ENCODE assay signal across 1 cellular context in the genomic region with DNA sequence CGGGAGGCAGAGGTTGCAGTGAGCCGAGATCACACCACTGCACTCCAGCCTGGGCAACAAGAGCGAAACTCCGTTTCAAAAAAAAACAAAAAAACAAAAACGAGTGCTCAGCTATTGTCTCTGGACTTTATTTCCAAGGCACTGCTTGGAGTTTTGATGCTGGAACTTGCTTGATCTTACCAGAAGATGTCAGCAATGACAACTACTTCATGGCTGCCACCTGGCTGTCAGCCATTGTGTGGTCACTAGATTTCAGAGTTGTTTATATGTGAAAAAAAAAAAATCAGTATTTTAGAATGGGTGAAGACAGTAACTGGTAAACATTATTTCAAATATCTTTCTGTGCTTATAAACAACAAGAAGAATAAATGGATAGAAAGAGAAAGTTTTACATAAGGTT.
A peak's percentile ranks its signal among the peaks of the same experiment; 100 is the strongest.
TF ChIP-seq lines count a peak whose summit lies in the region.

No MANE protein-coding gene starts in this region.

TF ChIP-seq in HepG2, 621 proteins besides CTCF, POLR2A, EP300 and RAD21 (continued from another document):
- TF ChIP-seq TERF1 (CRISPR knock-in tag; IDR thresholded peaks at IDR 0.05): no peak
- TF ChIP-seq, protein P1, sequence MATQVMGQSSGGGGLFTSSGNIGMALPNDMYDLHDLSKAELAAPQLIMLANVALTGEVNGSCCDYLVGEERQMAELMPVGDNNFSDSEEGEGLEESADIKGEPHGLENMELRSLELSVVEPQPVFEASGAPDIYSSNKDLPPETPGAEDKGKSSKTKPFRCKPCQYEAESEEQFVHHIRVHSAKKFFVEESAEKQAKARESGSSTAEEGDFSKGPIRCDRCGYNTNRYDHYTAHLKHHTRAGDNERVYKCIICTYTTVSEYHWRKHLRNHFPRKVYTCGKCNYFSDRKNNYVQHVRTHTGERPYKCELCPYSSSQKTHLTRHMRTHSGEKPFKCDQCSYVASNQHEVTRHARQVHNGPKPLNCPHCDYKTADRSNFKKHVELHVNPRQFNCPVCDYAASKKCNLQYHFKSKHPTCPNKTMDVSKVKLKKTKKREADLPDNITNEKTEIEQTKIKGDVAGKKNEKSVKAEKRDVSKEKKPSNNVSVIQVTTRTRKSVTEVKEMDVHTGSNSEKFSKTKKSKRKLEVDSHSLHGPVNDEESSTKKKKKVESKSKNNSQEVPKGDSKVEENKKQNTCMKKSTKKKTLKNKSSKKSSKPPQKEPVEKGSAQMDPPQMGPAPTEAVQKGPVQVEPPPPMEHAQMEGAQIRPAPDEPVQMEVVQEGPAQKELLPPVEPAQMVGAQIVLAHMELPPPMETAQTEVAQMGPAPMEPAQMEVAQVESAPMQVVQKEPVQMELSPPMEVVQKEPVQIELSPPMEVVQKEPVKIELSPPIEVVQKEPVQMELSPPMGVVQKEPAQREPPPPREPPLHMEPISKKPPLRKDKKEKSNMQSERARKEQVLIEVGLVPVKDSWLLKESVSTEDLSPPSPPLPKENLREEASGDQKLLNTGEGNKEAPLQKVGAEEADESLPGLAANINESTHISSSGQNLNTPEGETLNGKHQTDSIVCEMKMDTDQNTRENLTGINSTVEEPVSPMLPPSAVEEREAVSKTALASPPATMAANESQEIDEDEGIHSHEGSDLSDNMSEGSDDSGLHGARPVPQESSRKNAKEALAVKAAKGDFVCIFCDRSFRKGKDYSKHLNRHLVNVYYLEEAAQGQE (IDR thresholded peaks at IDR 0.05; ENCODE audit: borderline replicate concordance in 1 of 2, low read depth in 1 of 2, low read length in 2 of 2): peak in 1 of 2 experiments; percentile 55; a peak in 1 of 4 replicates
- peak; percentile 88 for TF ChIP-seq MIER2 (CRISPR knock-in tag; IDR thresholded peaks at IDR 0.05)
- TF ChIP-seq, protein P2, sequence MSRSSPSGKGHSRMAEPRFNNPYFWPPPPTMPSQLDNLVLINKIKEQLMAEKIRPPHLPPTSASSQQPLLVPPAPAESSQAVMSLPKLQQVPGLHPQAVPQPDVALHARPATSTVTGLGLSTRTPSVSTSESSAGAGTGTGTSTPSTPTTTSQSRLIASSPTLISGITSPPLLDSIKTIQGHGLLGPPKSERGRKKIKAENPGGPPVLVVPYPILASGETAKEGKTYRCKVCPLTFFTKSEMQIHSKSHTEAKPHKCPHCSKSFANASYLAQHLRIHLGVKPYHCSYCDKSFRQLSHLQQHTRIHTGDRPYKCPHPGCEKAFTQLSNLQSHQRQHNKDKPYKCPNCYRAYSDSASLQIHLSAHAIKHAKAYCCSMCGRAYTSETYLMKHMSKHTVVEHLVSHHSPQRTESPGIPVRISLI (CRISPR knock-in tag; IDR thresholded peaks at IDR 0.05; ENCODE audit: borderline replicate concordance): 0 out of 2 replicates have a peak, but pooled peaks have one; percentile 27
- TF ChIP-seq ZNF567 (CRISPR knock-in tag; IDR thresholded peaks at IDR 0.05; ENCODE audit: borderline replicate concordance): no peak
- no peak for TF ChIP-seq ZNF317 (CRISPR knock-in tag; IDR thresholded peaks at IDR 0.05)
